In the genomic region with DNA sequence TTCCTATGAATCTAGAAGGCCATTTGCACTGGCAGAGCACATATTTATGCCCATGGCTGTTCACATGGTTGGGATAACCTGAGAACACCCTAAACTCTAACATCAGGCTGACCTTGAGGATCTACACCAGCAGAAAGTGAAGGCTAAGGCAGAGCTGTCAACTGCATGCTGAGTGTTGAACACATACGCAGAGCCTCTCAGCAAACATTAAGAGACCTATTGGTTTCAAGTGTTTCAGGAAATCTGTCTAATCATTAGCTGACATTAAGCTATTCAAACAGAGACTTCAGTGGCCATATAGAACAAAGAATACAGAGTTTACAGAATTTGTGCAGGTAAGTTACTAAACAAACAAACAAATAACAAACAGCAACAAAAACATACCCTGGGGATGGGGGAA, we compare ENCODE assay signal across 1 cellular context.
TF ChIP-seq lines count a peak whose summit lies in the region.

No MANE protein-coding gene starts in this region.

TF ChIP-seq in HepG2, 621 proteins besides CTCF, POLR2A, EP300 and RAD21 (continued from another document and continues in another):
- TF ChIP-seq, protein P1, sequence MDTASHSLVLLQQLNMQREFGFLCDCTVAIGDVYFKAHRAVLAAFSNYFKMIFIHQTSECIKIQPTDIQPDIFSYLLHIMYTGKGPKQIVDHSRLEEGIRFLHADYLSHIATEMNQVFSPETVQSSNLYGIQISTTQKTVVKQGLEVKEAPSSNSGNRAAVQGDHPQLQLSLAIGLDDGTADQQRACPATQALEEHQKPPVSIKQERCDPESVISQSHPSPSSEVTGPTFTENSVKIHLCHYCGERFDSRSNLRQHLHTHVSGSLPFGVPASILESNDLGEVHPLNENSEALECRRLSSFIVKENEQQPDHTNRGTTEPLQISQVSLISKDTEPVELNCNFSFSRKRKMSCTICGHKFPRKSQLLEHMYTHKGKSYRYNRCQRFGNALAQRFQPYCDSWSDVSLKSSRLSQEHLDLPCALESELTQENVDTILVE (CRISPR knock-in tag; IDR thresholded peaks at IDR 0.05): 0 out of 2 replicates have a peak, but pooled peaks have one; percentile 11
- TF ChIP-seq HNRNPLL (IDR thresholded peaks at IDR 0.05; ENCODE audit: low read depth, low read length, poor library complexity, severe bottlenecking) (no peak), MED1 (CRISPR knock-in tag; IDR thresholded peaks at IDR 0.05) (0 out of 2 replicates have a peak, but pooled peaks have one; percentile 30), ZNF558 (CRISPR knock-in tag; IDR thresholded peaks at IDR 0.05; ENCODE audit: borderline replicate concordance) (no peak), SIN3A (IDR thresholded peaks at IDR 0.05; ENCODE audit: borderline replicate concordance, low read depth, low read length) (0 out of 2 replicates have a peak, but pooled peaks have one; percentile 28), ZNF124 (CRISPR knock-in tag; IDR thresholded peaks at IDR 0.05) (no peak), MIXL1 (CRISPR knock-in tag; IDR thresholded peaks at IDR 0.05) (peak; percentile 38; the same call in 1 of the 2 replicates), ZKSCAN8 (CRISPR knock-in tag; IDR thresholded peaks at IDR 0.05; ENCODE audit: borderline replicate concordance) (no peak), TP53 (CRISPR knock-in tag; conservative IDR thresholded peaks at IDR 0.05) (no peak), ZNF839 (CRISPR knock-in tag; IDR thresholded peaks at IDR 0.05; ENCODE audit: borderline replicate concordance) (no peak), ZNF225 (CRISPR knock-in tag; IDR thresholded peaks at IDR 0.05) (no peak), ZNF572 (CRISPR knock-in tag; IDR thresholded peaks at IDR 0.05) (no peak), GTF3A (CRISPR knock-in tag; conservative IDR thresholded peaks at IDR 0.05) (no peak), GPN1 (CRISPR knock-in tag; IDR thresholded peaks at IDR 0.05; ENCODE audit: borderline replicate concordance) (no peak), GATA4 (IDR thresholded peaks at IDR 0.05; ENCODE audit: borderline replicate concordance, low read depth) (no peak), ZNF33A (CRISPR knock-in tag; IDR thresholded peaks at IDR 0.05; ENCODE audit: borderline replicate concordance) (no peak), ZBTB38 (CRISPR knock-in tag; IDR thresholded peaks at IDR 0.05) (no peak), MED8 (CRISPR knock-in tag; IDR thresholded peaks at IDR 0.05; ENCODE audit: insufficient replicate concordance) (no peak), EZH2 (conservative IDR thresholded peaks at IDR 0.05; ENCODE audit: low read depth, low read length) (no peak), ZNF766 (CRISPR knock-in tag; IDR thresholded peaks at IDR 0.05; ENCODE audit: borderline replicate concordance) (no peak), YY1 (IDR thresholded peaks at IDR 0.05; ENCODE audit: insufficient read depth, insufficient replicate concordance, low read depth, low read length) (no peak), CHCHD3 (CRISPR knock-in tag; IDR thresholded peaks at IDR 0.05) (no peak), ZNF768 (CRISPR knock-in tag; IDR thresholded peaks at IDR 0.05) (no peak), LCORL (IDR thresholded peaks at IDR 0.05) (no peak), LCORL (CRISPR knock-in tag; IDR thresholded peaks at IDR 0.05) (peak; percentile 59; the same call in 1 of the 2 replicates), TEAD3 (CRISPR knock-in tag; optimal IDR thresholded peaks at IDR 0.05; ENCODE audit: borderline replicate concordance) (peak; percentile 14), SIX4 (CRISPR knock-in tag; IDR thresholded peaks at IDR 0.05) (no peak), HDAC1 (CRISPR knock-in tag; IDR thresholded peaks at IDR 0.05) (no peak)
- TF ChIP-seq, protein P2, sequence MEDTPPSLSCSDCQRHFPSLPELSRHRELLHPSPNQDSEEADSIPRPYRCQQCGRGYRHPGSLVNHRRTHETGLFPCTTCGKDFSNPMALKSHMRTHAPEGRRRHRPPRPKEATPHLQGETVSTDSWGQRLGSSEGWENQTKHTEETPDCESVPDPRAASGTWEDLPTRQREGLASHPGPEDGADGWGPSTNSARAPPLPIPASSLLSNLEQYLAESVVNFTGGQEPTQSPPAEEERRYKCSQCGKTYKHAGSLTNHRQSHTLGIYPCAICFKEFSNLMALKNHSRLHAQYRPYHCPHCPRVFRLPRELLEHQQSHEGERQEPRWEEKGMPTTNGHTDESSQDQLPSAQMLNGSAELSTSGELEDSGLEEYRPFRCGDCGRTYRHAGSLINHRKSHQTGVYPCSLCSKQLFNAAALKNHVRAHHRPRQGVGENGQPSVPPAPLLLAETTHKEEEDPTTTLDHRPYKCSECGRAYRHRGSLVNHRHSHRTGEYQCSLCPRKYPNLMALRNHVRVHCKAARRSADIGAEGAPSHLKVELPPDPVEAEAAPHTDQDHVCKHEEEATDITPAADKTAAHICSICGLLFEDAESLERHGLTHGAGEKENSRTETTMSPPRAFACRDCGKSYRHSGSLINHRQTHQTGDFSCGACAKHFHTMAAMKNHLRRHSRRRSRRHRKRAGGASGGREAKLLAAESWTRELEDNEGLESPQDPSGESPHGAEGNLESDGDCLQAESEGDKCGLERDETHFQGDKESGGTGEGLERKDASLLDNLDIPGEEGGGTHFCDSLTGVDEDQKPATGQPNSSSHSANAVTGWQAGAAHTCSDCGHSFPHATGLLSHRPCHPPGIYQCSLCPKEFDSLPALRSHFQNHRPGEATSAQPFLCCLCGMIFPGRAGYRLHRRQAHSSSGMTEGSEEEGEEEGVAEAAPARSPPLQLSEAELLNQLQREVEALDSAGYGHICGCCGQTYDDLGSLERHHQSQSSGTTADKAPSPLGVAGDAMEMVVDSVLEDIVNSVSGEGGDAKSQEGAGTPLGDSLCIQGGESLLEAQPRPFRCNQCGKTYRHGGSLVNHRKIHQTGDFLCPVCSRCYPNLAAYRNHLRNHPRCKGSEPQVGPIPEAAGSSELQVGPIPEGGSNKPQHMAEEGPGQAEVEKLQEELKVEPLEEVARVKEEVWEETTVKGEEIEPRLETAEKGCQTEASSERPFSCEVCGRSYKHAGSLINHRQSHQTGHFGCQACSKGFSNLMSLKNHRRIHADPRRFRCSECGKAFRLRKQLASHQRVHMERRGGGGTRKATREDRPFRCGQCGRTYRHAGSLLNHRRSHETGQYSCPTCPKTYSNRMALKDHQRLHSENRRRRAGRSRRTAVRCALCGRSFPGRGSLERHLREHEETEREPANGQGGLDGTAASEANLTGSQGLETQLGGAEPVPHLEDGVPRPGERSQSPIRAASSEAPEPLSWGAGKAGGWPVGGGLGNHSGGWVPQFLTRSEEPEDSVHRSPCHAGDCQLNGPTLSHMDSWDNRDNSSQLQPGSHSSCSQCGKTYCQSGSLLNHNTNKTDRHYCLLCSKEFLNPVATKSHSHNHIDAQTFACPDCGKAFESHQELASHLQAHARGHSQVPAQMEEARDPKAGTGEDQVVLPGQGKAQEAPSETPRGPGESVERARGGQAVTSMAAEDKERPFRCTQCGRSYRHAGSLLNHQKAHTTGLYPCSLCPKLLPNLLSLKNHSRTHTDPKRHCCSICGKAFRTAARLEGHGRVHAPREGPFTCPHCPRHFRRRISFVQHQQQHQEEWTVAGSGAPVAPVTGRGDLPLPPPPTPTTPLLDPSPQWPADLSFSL (CRISPR knock-in tag; IDR thresholded peaks at IDR 0.05): no peak
- TF ChIP-seq, protein P3, sequence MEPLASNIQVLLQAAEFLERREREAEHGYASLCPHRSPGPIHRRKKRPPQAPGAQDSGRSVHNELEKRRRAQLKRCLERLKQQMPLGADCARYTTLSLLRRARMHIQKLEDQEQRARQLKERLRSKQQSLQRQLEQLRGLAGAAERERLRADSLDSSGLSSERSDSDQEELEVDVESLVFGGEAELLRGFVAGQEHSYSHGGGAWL (CRISPR knock-in tag; IDR thresholded peaks at IDR 0.05): no peak
- TF ChIP-seq, protein P4, sequence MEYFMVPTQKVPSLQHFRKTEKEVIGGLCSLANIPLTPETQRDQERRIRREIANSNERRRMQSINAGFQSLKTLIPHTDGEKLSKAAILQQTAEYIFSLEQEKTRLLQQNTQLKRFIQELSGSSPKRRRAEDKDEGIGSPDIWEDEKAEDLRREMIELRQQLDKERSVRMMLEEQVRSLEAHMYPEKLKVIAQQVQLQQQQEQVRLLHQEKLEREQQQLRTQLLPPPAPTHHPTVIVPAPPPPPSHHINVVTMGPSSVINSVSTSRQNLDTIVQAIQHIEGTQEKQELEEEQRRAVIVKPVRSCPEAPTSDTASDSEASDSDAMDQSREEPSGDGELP (IDR thresholded peaks at IDR 0.05; ENCODE audit: borderline replicate concordance, low read depth): no peak
- TF ChIP-seq, protein P5, sequence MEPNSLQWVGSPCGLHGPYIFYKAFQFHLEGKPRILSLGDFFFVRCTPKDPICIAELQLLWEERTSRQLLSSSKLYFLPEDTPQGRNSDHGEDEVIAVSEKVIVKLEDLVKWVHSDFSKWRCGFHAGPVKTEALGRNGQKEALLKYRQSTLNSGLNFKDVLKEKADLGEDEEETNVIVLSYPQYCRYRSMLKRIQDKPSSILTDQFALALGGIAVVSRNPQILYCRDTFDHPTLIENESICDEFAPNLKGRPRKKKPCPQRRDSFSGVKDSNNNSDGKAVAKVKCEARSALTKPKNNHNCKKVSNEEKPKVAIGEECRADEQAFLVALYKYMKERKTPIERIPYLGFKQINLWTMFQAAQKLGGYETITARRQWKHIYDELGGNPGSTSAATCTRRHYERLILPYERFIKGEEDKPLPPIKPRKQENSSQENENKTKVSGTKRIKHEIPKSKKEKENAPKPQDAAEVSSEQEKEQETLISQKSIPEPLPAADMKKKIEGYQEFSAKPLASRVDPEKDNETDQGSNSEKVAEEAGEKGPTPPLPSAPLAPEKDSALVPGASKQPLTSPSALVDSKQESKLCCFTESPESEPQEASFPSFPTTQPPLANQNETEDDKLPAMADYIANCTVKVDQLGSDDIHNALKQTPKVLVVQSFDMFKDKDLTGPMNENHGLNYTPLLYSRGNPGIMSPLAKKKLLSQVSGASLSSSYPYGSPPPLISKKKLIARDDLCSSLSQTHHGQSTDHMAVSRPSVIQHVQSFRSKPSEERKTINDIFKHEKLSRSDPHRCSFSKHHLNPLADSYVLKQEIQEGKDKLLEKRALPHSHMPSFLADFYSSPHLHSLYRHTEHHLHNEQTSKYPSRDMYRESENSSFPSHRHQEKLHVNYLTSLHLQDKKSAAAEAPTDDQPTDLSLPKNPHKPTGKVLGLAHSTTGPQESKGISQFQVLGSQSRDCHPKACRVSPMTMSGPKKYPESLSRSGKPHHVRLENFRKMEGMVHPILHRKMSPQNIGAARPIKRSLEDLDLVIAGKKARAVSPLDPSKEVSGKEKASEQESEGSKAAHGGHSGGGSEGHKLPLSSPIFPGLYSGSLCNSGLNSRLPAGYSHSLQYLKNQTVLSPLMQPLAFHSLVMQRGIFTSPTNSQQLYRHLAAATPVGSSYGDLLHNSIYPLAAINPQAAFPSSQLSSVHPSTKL (CRISPR knock-in tag; IDR thresholded peaks at IDR 0.05): peak; percentile 82
- TF ChIP-seq, protein P6, sequence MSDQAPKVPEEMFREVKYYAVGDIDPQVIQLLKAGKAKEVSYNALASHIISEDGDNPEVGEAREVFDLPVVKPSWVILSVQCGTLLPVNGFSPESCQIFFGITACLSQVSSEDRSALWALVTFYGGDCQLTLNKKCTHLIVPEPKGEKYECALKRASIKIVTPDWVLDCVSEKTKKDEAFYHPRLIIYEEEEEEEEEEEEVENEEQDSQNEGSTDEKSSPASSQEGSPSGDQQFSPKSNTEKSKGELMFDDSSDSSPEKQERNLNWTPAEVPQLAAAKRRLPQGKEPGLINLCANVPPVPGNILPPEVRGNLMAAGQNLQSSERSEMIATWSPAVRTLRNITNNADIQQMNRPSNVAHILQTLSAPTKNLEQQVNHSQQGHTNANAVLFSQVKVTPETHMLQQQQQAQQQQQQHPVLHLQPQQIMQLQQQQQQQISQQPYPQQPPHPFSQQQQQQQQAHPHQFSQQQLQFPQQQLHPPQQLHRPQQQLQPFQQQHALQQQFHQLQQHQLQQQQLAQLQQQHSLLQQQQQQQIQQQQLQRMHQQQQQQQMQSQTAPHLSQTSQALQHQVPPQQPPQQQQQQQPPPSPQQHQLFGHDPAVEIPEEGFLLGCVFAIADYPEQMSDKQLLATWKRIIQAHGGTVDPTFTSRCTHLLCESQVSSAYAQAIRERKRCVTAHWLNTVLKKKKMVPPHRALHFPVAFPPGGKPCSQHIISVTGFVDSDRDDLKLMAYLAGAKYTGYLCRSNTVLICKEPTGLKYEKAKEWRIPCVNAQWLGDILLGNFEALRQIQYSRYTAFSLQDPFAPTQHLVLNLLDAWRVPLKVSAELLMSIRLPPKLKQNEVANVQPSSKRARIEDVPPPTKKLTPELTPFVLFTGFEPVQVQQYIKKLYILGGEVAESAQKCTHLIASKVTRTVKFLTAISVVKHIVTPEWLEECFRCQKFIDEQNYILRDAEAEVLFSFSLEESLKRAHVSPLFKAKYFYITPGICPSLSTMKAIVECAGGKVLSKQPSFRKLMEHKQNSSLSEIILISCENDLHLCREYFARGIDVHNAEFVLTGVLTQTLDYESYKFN (CRISPR knock-in tag; conservative IDR thresholded peaks at IDR 0.05): peak; percentile 77
- TF ChIP-seq, protein P7, sequence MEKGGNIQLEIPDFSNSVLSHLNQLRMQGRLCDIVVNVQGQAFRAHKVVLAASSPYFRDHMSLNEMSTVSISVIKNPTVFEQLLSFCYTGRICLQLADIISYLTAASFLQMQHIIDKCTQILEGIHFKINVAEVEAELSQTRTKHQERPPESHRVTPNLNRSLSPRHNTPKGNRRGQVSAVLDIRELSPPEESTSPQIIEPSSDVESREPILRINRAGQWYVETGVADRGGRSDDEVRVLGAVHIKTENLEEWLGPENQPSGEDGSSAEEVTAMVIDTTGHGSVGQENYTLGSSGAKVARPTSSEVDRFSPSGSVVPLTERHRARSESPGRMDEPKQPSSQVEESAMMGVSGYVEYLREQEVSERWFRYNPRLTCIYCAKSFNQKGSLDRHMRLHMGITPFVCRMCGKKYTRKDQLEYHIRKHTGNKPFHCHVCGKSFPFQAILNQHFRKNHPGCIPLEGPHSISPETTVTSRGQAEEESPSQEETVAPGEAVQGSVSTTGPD (CRISPR knock-in tag; IDR thresholded peaks at IDR 0.05): no peak
- TF ChIP-seq, protein P8, sequence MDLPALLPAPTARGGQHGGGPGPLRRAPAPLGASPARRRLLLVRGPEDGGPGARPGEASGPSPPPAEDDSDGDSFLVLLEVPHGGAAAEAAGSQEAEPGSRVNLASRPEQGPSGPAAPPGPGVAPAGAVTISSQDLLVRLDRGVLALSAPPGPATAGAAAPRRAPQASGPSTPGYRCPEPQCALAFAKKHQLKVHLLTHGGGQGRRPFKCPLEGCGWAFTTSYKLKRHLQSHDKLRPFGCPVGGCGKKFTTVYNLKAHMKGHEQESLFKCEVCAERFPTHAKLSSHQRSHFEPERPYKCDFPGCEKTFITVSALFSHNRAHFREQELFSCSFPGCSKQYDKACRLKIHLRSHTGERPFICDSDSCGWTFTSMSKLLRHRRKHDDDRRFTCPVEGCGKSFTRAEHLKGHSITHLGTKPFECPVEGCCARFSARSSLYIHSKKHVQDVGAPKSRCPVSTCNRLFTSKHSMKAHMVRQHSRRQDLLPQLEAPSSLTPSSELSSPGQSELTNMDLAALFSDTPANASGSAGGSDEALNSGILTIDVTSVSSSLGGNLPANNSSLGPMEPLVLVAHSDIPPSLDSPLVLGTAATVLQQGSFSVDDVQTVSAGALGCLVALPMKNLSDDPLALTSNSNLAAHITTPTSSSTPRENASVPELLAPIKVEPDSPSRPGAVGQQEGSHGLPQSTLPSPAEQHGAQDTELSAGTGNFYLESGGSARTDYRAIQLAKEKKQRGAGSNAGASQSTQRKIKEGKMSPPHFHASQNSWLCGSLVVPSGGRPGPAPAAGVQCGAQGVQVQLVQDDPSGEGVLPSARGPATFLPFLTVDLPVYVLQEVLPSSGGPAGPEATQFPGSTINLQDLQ (CRISPR knock-in tag; IDR thresholded peaks at IDR 0.05): no peak
- TF ChIP-seq, protein P9, sequence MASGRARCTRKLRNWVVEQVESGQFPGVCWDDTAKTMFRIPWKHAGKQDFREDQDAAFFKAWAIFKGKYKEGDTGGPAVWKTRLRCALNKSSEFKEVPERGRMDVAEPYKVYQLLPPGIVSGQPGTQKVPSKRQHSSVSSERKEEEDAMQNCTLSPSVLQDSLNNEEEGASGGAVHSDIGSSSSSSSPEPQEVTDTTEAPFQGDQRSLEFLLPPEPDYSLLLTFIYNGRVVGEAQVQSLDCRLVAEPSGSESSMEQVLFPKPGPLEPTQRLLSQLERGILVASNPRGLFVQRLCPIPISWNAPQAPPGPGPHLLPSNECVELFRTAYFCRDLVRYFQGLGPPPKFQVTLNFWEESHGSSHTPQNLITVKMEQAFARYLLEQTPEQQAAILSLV (CRISPR knock-in tag; IDR thresholded peaks at IDR 0.05; ENCODE audit: borderline replicate concordance): no peak
